In genomic region chr14:56412453-56413434, GRCh38 we compare ENCODE assay signal across 13 cellular contexts.
DNase-seq lines count a peak whose midpoint lies in the region; ATAC-seq and TF ChIP-seq lines count a peak whose summit lies in the region.
"Had no signal": no experiment of that assay in that cellular context is flagged by ENCODE, and none has a peak within 500 bp of the region (broad histone marks: within the 10 kb centered on the region; RNA-seq: fewer than 3 reads in every experiment).

No MANE protein-coding gene starts in this region.

- H3K4me1 ChIP-seq in ascending aorta (no peaks in the 10 kb centered on the region), gastroesophageal sphincter (peaks cover 0 to 3% (median 0%) of the 10 kb centered on the region in 3 donors)
- H3K4me1 ChIP-seq: uterus had no signal

- no peaks in the 10 kb centered on the region for H3K9me3 ChIP-seq in ascending aorta
- H3K9me3 ChIP-seq in gastroesophageal sphincter, result no peaks in the 10 kb centered on the region
- H3K9me3 ChIP-seq: uterus had no signal

- POLR2A ChIA-PET in T-cell (lab: Charles Lee), result no interaction called here

- H3K4me1 Mint-ChIP-seq in activated naive CD8-positive, alpha-beta T cell (ENCODE audit: low read depth), result peaks cover 11% of the 10 kb centered on the region
- peaks cover 15% of the 10 kb centered on the region for H3K4me1 Mint-ChIP-seq in activated naive CD8-positive, alpha-beta T cell treated with anti-CD3 and anti-CD28 coated beads, Interleukin-2, amount 50 U/mL, for 24 hours
- H3K4me1 Mint-ChIP-seq in T-cell, result peaks cover 12 to 16% (median 13%) of the 10 kb centered on the region in 3 donors

- DNase-seq in activated naive CD8-positive, alpha-beta T cell treated with anti-CD3 and anti-CD28 coated beads, Interleukin-2, amount 50 U/mL, for 24 hours, result no peak
- DNase-seq in T-cell (no peak), fibroblast of the aortic adventitia (ENCODE audit: low read depth) (peak; percentile 8), ascending aorta (ENCODE audit: low spot score in 2 of 2) (no peak), glomerular visceral epithelial cell (ENCODE audit: extremely low spot score) (no peak)
- DNase-seq: activated CD4-positive, alpha-beta T cell treated with anti-CD3 and anti-CD28 coated beads, Interleukin-2, amount 50 U/mL, for 4 hours; PC-9; posterior cingulate gyrus; SW 1271; uterus had no signal

- no peaks in the 10 kb centered on the region for H3K27me3 ChIP-seq in ascending aorta
- H3K27me3 ChIP-seq in gastroesophageal sphincter, result no peaks in the 10 kb centered on the region
- H3K27me3 ChIP-seq: uterus had no signal

- H3K9me3 Mint-ChIP-seq in activated naive CD8-positive, alpha-beta T cell (ENCODE audit: low read depth), result no peaks in the 10 kb centered on the region
- H3K9me3 Mint-ChIP-seq in activated naive CD8-positive, alpha-beta T cell treated with anti-CD3 and anti-CD28 coated beads, Interleukin-2, amount 50 U/mL, for 24 hours, result peaks cover 4% of the 10 kb centered on the region
- peaks cover 0 to 7% (median 5%) of the 10 kb centered on the region in 3 donors for H3K9me3 Mint-ChIP-seq in T-cell

- WGBS in gastroesophageal sphincter (ENCODE audit: low coverage in 1 of 2), 2 donors, result 28 to 38% methylated on average over 12 of the region's 12 CpGs

- H3K4me3 ChIP-seq in fibroblast of the aortic adventitia (ENCODE audit: low read depth, low read length) (peak overlapping the region; percentile 22), ascending aorta (peak overlapping the region in 1 of 2 donors; percentile 13), gastroesophageal sphincter (no peak overlapping the region)
- H3K4me3 ChIP-seq: PC-9 had no signal

- H3K27ac ChIP-seq in ascending aorta, result no peak overlapping the region
- H3K27ac ChIP-seq in gastroesophageal sphincter, result no peak overlapping the region
- H3K27ac ChIP-seq: PC-9, uterus had no signal

- no peak for TF ChIP-seq POLR2A in gastroesophageal sphincter (IDR thresholded peaks at IDR 0.05)

- intact Hi-C loops in ascending aorta (cut with DNase I), result no loop called here

- H3K36me3 Mint-ChIP-seq in activated naive CD8-positive, alpha-beta T cell, result no peaks in the 10 kb centered on the region
- H3K36me3 Mint-ChIP-seq in activated naive CD8-positive, alpha-beta T cell treated with anti-CD3 and anti-CD28 coated beads, Interleukin-2, amount 50 U/mL, for 24 hours (ENCODE audit: low read depth), result no peaks in the 10 kb centered on the region
- no peaks in the 10 kb centered on the region for H3K36me3 Mint-ChIP-seq in T-cell

- H3K27me3 Mint-ChIP-seq in activated naive CD8-positive, alpha-beta T cell, result no peaks in the 10 kb centered on the region
- no peaks in the 10 kb centered on the region for H3K27me3 Mint-ChIP-seq in activated naive CD8-positive, alpha-beta T cell treated with anti-CD3 and anti-CD28 coated beads, Interleukin-2, amount 50 U/mL, for 24 hours
- H3K27me3 Mint-ChIP-seq in T-cell, result peaks cover 0 to 7% of the 10 kb centered on the region in 2 donors

- peak overlapping the region; percentile 75 for H3K4me3 Mint-ChIP-seq in activated naive CD8-positive, alpha-beta T cell
- H3K4me3 Mint-ChIP-seq in activated naive CD8-positive, alpha-beta T cell treated with anti-CD3 and anti-CD28 coated beads, Interleukin-2, amount 50 U/mL, for 24 hours, result no peak overlapping the region
- H3K4me3 Mint-ChIP-seq in T-cell, result peak overlapping the region; percentile 59 to 73 (median 67)

- CTCF ChIA-PET in T-cell (lab: Charles Lee), result no interaction called here

- no peak for ATAC-seq in activated naive CD8-positive, alpha-beta T cell treated with anti-CD3 and anti-CD28 coated beads, Interleukin-2, amount 50 U/mL, for 24 hours
- no peak for ATAC-seq in T-cell (replicated peaks in 1 of 4)
- no peak for ATAC-seq in GM18870 (IDR thresholded peaks at IDR 0.05; ENCODE audit: unreplicated experiment)
- no peak for ATAC-seq in gastroesophageal sphincter

- no peak for TF ChIP-seq EP300 in gastroesophageal sphincter (IDR thresholded peaks at IDR 0.05)

- no peak overlapping the region for H3K27ac Mint-ChIP-seq in activated naive CD8-positive, alpha-beta T cell
- no peak overlapping the region for H3K27ac Mint-ChIP-seq in activated naive CD8-positive, alpha-beta T cell treated with anti-CD3 and anti-CD28 coated beads, Interleukin-2, amount 50 U/mL, for 24 hours
- no peak overlapping the region for H3K27ac Mint-ChIP-seq in T-cell

- TF ChIP-seq CTCF in fibroblast of the aortic adventitia (IDR thresholded peaks at IDR 0.05; ENCODE audit: insufficient read depth, low read length) (no peak), ascending aorta (IDR thresholded peaks at IDR 0.05) (no peak), gastroesophageal sphincter (IDR thresholded peaks at IDR 0.05) (no peak)

- H3K36me3 ChIP-seq in ascending aorta (no peaks in the 10 kb centered on the region), gastroesophageal sphincter (no peaks in the 10 kb centered on the region)
- H3K36me3 ChIP-seq: uterus had no signal
